ENCODE assay signal across 1 cellular context in the genomic region with DNA sequence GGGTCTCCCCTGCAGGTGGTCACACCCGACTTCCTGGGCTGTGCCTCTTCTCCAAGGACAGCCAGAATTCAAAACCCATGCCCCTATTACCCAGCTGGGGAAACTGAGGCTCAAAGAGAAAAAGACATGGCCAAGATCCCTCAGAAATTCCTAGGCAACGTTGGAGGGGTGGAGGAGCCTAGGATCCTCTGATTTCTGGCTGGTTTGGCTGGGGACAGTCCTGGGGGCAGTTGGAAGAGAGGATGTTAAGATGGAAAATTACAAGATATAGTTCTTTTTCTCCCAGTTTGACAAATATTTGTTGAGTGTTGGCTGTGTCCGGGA.
TF ChIP-seq lines count a peak whose summit lies in the region.

No MANE protein-coding gene starts in this region.

TF ChIP-seq in HCT116, 20 proteins besides CTCF, POLR2A, EP300 and RAD21 (continued from another document):
- TF ChIP-seq, protein P1, sequence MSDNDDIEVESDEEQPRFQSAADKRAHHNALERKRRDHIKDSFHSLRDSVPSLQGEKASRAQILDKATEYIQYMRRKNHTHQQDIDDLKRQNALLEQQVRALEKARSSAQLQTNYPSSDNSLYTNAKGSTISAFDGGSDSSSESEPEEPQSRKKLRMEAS (IDR thresholded peaks at IDR 0.05): no peak
- TF ChIP-seq JUND (IDR thresholded peaks at IDR 0.05) (no peak), POLR2AphosphoS5 (IDR thresholded peaks at IDR 0.05; ENCODE audit: low read depth, low read length) (no peak), ELF1 (IDR thresholded peaks at IDR 0.05; ENCODE audit: borderline replicate concordance, low read depth) (no peak), YY1 (IDR thresholded peaks at IDR 0.05; ENCODE audit: extremely low read depth, insufficient replicate concordance, low read depth, low read length) (no peak), CBX3 (IDR thresholded peaks at IDR 0.05; ENCODE audit: low read depth) (no peak), TCF7L2 (IDR thresholded peaks at IDR 0.05; ENCODE audit: borderline replicate concordance, extremely low read depth, insufficient read depth, insufficient read length) (no peak)
- TF ChIP-seq, protein P2, sequence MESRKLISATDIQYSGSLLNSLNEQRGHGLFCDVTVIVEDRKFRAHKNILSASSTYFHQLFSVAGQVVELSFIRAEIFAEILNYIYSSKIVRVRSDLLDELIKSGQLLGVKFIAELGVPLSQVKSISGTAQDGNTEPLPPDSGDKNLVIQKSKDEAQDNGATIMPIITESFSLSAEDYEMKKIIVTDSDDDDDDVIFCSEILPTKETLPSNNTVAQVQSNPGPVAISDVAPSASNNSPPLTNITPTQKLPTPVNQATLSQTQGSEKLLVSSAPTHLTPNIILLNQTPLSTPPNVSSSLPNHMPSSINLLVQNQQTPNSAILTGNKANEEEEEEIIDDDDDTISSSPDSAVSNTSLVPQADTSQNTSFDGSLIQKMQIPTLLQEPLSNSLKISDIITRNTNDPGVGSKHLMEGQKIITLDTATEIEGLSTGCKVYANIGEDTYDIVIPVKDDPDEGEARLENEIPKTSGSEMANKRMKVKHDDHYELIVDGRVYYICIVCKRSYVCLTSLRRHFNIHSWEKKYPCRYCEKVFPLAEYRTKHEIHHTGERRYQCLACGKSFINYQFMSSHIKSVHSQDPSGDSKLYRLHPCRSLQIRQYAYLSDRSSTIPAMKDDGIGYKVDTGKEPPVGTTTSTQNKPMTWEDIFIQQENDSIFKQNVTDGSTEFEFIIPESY (IDR thresholded peaks at IDR 0.05; ENCODE audit: extremely low read depth, insufficient replicate concordance, low read length): no peak
